ENCODE assay signal across 8 cellular contexts in genomic region chr10:124640538-124641231, GRCh38.
DNase-seq lines count a peak whose midpoint lies in the region; ATAC-seq and TF ChIP-seq lines count a peak whose summit lies in the region.

No MANE protein-coding gene starts in this region.

- no peak overlapping the region; the same call in 1 of the 2 replicates for H3K18ac ChIP-seq in IMR-90 (ENCODE audit: low read depth, low read length)

- H3K36me3 ChIP-seq in IMR-90 (ENCODE audit: control insufficient read depth, insufficient read depth, low read length), result no peaks in the 10 kb centered on the region

- TF ChIP-seq RAD21 in IMR-90 (IDR thresholded peaks at IDR 0.05; ENCODE audit: low read length), result no peak

- H3K56ac ChIP-seq in IMR-90 (ENCODE audit: extremely low read depth, insufficient read depth, low read length), result no peak overlapping the region

- dilution Hi-C loops in IMR-90 (cut with HindIII; ENCODE audit: low sequenced_read_pairs, unreplicated experiment), result no loop called here

- no peak overlapping the region for H2BK120ac ChIP-seq in IMR-90 (ENCODE audit: low read depth, low read length)

- no peak overlapping the region; the same call in 1 of the 2 replicates for H2AK5ac ChIP-seq in IMR-90 (ENCODE audit: low read depth, low read length)

- BruUV-seq in IMR-90 (replicated peaks; lab: Mats Ljungman, UMichigan), result no TSS peak

- no peaks in the 10 kb centered on the region for H3K36me3 Mint-ChIP-seq in activated CD4-positive, alpha-beta T cell treated with anti-CD3 and anti-CD28 coated beads for 36 hours (ENCODE audit: low read depth)
- no peaks in the 10 kb centered on the region for H3K36me3 Mint-ChIP-seq in osteocyte (ENCODE audit: unreplicated experiment)

- H2AFZ ChIP-seq in IMR-90 (replicated peaks; ENCODE audit: low read length, poor library complexity), result peak overlapping the region; percentile 23

- H3K23ac ChIP-seq in IMR-90 (ENCODE audit: low read depth, low read length), result no peak overlapping the region

- no peak overlapping the region for H2AK9ac ChIP-seq in IMR-90 (replicated peaks; ENCODE audit: low read depth, low read length, poor library complexity)

- H3K9me3 ChIP-seq in IMR-90 (ENCODE audit: control insufficient read depth, insufficient read depth, low read length), result no peaks in the 10 kb centered on the region

- no peak overlapping the region for H3K4me3 Mint-ChIP-seq in activated CD4-positive, alpha-beta T cell treated with anti-CD3 and anti-CD28 coated beads for 36 hours
- no peak overlapping the region for H3K4me3 Mint-ChIP-seq in osteocyte (ENCODE audit: unreplicated experiment)

- H4K91ac ChIP-seq in IMR-90 (ENCODE audit: insufficient read depth, low read depth, low read length), result no peak overlapping the region

- H3K27ac Mint-ChIP-seq in activated CD4-positive, alpha-beta T cell treated with anti-CD3 and anti-CD28 coated beads for 36 hours, result peak overlapping the region; percentile 82
- H3K27ac Mint-ChIP-seq in osteocyte (ENCODE audit: unreplicated experiment), result peak overlapping the region; percentile 62

- peak; percentile 38 for ATAC-seq in activated CD4-positive, alpha-beta T cell treated with anti-CD3 and anti-CD28 coated beads for 36 hours
- ATAC-seq in IMR-90 (ENCODE audit: low read depth) (peak; percentile 43), HG03095 (IDR thresholded peaks at IDR 0.05; ENCODE audit: unreplicated experiment) (no peak)

- no peaks in the 10 kb centered on the region for H3K27me3 Mint-ChIP-seq in activated CD4-positive, alpha-beta T cell treated with anti-CD3 and anti-CD28 coated beads for 36 hours
- no peaks in the 10 kb centered on the region for H3K27me3 Mint-ChIP-seq in osteocyte (ENCODE audit: unreplicated experiment)

- H3K4me1 ChIP-seq in IMR-90 (ENCODE audit: control insufficient read depth, insufficient read depth, low read length), result peaks cover 10% of the 10 kb centered on the region; the same call in 1 of the 2 replicates

- no peak overlapping the region for H3K14ac ChIP-seq in IMR-90 (replicated peaks; ENCODE audit: low read depth, low read length)

- POLR2A ChIA-PET in activated CD4-positive, alpha-beta T cell treated with anti-CD3 and anti-CD28 coated beads for 36 hours (lab: Charles Lee), result interaction anchor here (1.0 kb wide), 1 partner anchor 77 kb away, joined by 3 read pairs; no protein-coding TSS in a partner anchor
- POLR2A ChIA-PET in IMR-90 (lab: Charles Lee; ENCODE audit: unreplicated experiment), result no interaction called here

- DNase-seq in activated CD4-positive, alpha-beta T cell treated with anti-CD3 and anti-CD28 coated beads for 36 hours, result no peak
- DNase-seq in activated CD4-positive, alpha-beta T cell treated with anti-CD3 and anti-CD28 coated beads for 1 hour, result no peak
- no peak for DNase-seq in IMR-90
- no peak for DNase-seq in osteocyte (ENCODE audit: extremely low spot score, unreplicated experiment)
- no peak for DNase-seq in NCI-H2196 treated with DMSO at 0.1 percent for 48 hours (lab: John Stamatoyannopoulos, UW; ENCODE audit: unreplicated experiment)
- DNase-seq in mucosa of gallbladder (ENCODE audit: low spot score), result no peak

- no peak for TF ChIP-seq CTCF in IMR-90 (conservative IDR thresholded peaks at IDR 0.05; ENCODE audit: low read depth, low read length)
- no peak for TF ChIP-seq CTCF in osteocyte (IDR thresholded peaks at IDR 0.05)

- H4K5ac ChIP-seq in IMR-90 (ENCODE audit: low read depth, low read length), result no peak overlapping the region

- H2BK15ac ChIP-seq in IMR-90 (ENCODE audit: low read depth, low read length), result no peak overlapping the region

- no peak overlapping the region for H2BK5ac ChIP-seq in IMR-90 (ENCODE audit: low read depth, low read length, poor library complexity, severe bottlenecking)

- H3K27ac ChIP-seq in IMR-90 (ENCODE audit: insufficient read depth, low read length) (no peak overlapping the region), cingulate gyrus (ENCODE audit: low read depth, low read length) (peak overlapping the region; percentile 39)

- H4K20me1 ChIP-seq in IMR-90 (ENCODE audit: insufficient read depth, low read length), result no peaks in the 10 kb centered on the region; the same call in 1 of the 2 replicates

- no peak overlapping the region for H3K4me3 ChIP-seq in IMR-90 (ENCODE audit: insufficient read depth, low read depth, low read length)

- H3K79me1 ChIP-seq in IMR-90 (ENCODE audit: low read depth in 1 of 2, low read length in 2 of 2), result peaks cover 0 to 15% of the 10 kb centered on the region in 2 experiments; a peak in 1 of 4 replicates

- peaks cover 10% of the 10 kb centered on the region for H3K9me1 ChIP-seq in IMR-90 (ENCODE audit: insufficient read depth, low read length)

- TF ChIP-seq POLR2A in IMR-90 (IDR thresholded peaks at IDR 0.05; ENCODE audit: low read depth, low read length), result no peak

- CTCF ChIA-PET in activated CD4-positive, alpha-beta T cell treated with anti-CD3 and anti-CD28 coated beads for 36 hours (lab: Charles Lee), result interaction anchor here (0.7 to 1.0 kb wide), 2 partner anchors 87 to 92 kb away, joined by 3 read pairs; no protein-coding TSS in a partner anchor
- CTCF ChIA-PET in IMR-90 (lab: Yijun Ruan, JAX), result no interaction called here

- no peak overlapping the region for H3K4me2 ChIP-seq in IMR-90 (ENCODE audit: low read depth, low read length)

- intact Hi-C loops in activated CD4-positive, alpha-beta T cell treated with anti-CD3 and anti-CD28 coated beads for 36 hours (cut with DNase I, micrococcal nuclease), result no loop called here
- intact Hi-C loops in IMR-90 (cut with micrococcal nuclease), result no loop called here

- H3K4me1 Mint-ChIP-seq in activated CD4-positive, alpha-beta T cell treated with anti-CD3 and anti-CD28 coated beads for 36 hours, result peaks cover 61% of the 10 kb centered on the region
- peaks cover 12% of the 10 kb centered on the region for H3K4me1 Mint-ChIP-seq in osteocyte (ENCODE audit: unreplicated experiment)

- in situ Hi-C loops in IMR-90 (cut with MboI; ENCODE audit: low sequenced_read_pairs), result no loop called here

- H3K4ac ChIP-seq in IMR-90 (ENCODE audit: low read depth, low read length), result no peak overlapping the region

- H4K8ac ChIP-seq in IMR-90 (ENCODE audit: low read depth in 2 of 2, low read length in 2 of 2), result no peak overlapping the region

- 77% methylated on average over 7 of the region's 20 CpGs; no CpG with 5 or more reads in 1 of the 2 experiments for WGBS in IMR-90 (ENCODE audit: extremely low coverage in 2 of 2, insufficient read length in 1 of 2), 2 experiments

- H3K9ac ChIP-seq in IMR-90 (ENCODE audit: low read depth, low read length), result no peak overlapping the region

- H3K27me3 ChIP-seq in IMR-90 (ENCODE audit: control insufficient read depth, insufficient read depth, low read length), result no peaks in the 10 kb centered on the region

- no peaks in the 10 kb centered on the region for H3K9me3 Mint-ChIP-seq in activated CD4-positive, alpha-beta T cell treated with anti-CD3 and anti-CD28 coated beads for 36 hours (ENCODE audit: low read depth)
- H3K9me3 Mint-ChIP-seq in osteocyte (ENCODE audit: unreplicated experiment), result no peaks in the 10 kb centered on the region

- no peak overlapping the region for H2BK20ac ChIP-seq in IMR-90 (ENCODE audit: low read depth, low read length)

TF ChIP-seq in IMR-90, 13 proteins besides CTCF, POLR2A, EP300 and RAD21:
- no peak for TF ChIP-seq BHLHE40 (IDR thresholded peaks at IDR 0.05; ENCODE audit: low read depth, low read length)
- no peak for TF ChIP-seq MAZ (IDR thresholded peaks at IDR 0.05; ENCODE audit: borderline replicate concordance, low read depth, low read length)
- TF ChIP-seq MAFK (IDR thresholded peaks at IDR 0.05; ENCODE audit: low read depth, low read length), result no peak
- TF ChIP-seq NFE2L2 (IDR thresholded peaks at IDR 0.05; ENCODE audit: low read depth, low read length), result no peak
- no peak for TF ChIP-seq CHD1 (IDR thresholded peaks at IDR 0.05; ENCODE audit: low read depth, low read length)
- TF ChIP-seq RCOR1 (IDR thresholded peaks at IDR 0.05; ENCODE audit: insufficient replicate concordance, low read length), result no peak
- no peak for TF ChIP-seq ELK1 (IDR thresholded peaks at IDR 0.05; ENCODE audit: borderline replicate concordance, low read depth, low read length)
- no peak for TF ChIP-seq MXI1 (IDR thresholded peaks at IDR 0.05; ENCODE audit: borderline replicate concordance, low read depth, low read length)
- TF ChIP-seq RFX5 (IDR thresholded peaks at IDR 0.05; ENCODE audit: low read depth, low read length), result no peak
- TF ChIP-seq USF2 (IDR thresholded peaks at IDR 0.05; ENCODE audit: low read depth, low read length), result no peak
- no peak for TF ChIP-seq CEBPB (IDR thresholded peaks at IDR 0.05; ENCODE audit: low read depth, low read length)
- TF ChIP-seq SMC3 (IDR thresholded peaks at IDR 0.05; ENCODE audit: low read depth, low read length), result no peak
- no peak for TF ChIP-seq FOS (IDR thresholded peaks at IDR 0.05; ENCODE audit: low read depth, low read length)
